Comparison of ENCODE assay signal across 14 cellular contexts in the genomic region with DNA sequence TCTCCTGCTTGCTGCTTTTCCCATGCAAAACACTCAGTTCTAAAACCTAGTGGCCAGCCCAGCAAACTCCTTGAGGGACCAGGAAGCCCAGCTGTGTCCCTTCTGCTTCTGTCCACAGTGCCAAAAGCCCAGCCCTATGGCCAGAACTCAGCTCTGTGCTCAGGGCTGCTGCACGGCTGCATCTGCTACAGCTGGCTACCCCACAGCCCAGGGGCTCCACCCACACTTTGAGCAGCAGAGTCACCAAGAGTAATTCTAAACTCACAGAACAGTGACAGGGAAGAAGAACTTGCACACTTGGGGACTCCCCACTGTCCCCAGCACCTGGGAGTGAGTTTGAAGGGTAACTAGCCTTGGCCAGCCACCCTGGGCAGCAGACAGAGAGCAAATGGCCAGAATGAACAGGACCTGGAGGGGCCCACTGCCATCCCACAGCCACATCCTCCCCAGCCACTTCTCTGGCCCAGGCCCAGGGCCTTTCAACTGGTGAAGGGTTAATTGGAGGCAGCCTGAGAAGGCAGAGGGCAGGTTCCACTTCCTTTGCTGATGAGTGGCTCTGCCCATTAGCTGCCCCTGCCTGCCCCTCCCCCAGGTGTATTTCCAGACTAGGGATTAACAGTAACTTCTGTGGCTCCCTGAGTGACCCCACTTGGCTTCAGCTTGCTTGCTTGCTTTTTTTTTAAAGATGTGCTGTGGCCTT. TPM values are rescaled to one million over a fixed set of nuclear protein-coding genes. Genes with fewer than 3 reads are reported as not detected.
DNase-seq lines count a peak whose midpoint lies in the region; ATAC-seq and TF ChIP-seq lines count a peak whose summit lies in the region.
"Had no signal": no experiment of that assay in that cellular context is flagged by ENCODE, and none has a peak within 500 bp of the region (broad histone marks: within the 10 kb centered on the region; RNA-seq: fewer than 3 reads in every experiment).

No MANE protein-coding gene starts in this region.

- peaks cover 27% of the 10 kb centered on the region for H3K4me1 ChIP-seq in mesenchymal stem cell (ENCODE audit: control insufficient read depth, insufficient read depth, low read depth, low read length)
- no peaks in the 10 kb centered on the region for H3K4me1 ChIP-seq in Caco-2
- peaks cover 19 to 32% of the 10 kb centered on the region in 2 donors for H3K4me1 ChIP-seq in ascending aorta
- H3K4me1 ChIP-seq in osteoblast (ENCODE audit: insufficient read depth, low read length): peaks cover 29% of the 10 kb centered on the region

- WGBS in mesenchymal stem cell: 0% methylated on average over 1 of the region's 1 CpG

- H3K4me3 Mint-ChIP-seq in Caco-2 (ENCODE audit: unreplicated experiment): no peak overlapping the region
- H3K4me3 Mint-ChIP-seq: activated naive CD4-positive, alpha-beta T cell treated with anti-CD3 and anti-CD28 coated beads for 36 hours had no signal

- H2AFZ ChIP-seq in mesenchymal stem cell (ENCODE audit: low read depth, low read length): no peak overlapping the region
- H2AFZ ChIP-seq in osteoblast (ENCODE audit: low read length): no peak overlapping the region
- H2AFZ ChIP-seq: GM23248 had no signal

- DNase-seq in AG10803 (ENCODE audit: low read depth) (peak; percentile 48), UCSD-AML1 (lab: John Stamatoyannopoulos, UW; ENCODE audit: unreplicated experiment) (peak; percentile 48), mesenchymal stem cell (peak; percentile 56), Caco-2 (no peak), ascending aorta (ENCODE audit: low spot score in 2 of 2) (no peak), osteoblast (ENCODE audit: insufficient read length, low spot score, missing footprints) (no peak)
- DNase-seq: activated naive CD4-positive, alpha-beta T cell treated with anti-CD3 and anti-CD28 coated beads for 36 hours; AML-193; effector CD4-positive, alpha-beta T cell; GM23248; NCI-H1436 treated with DMSO at 0.1 percent for 48 hours; PC-3 had no signal

- peak overlapping the region; percentile 19 for H3K9ac ChIP-seq in mesenchymal stem cell (ENCODE audit: low read length)
- H3K9ac ChIP-seq: GM23248 had no signal

- peak overlapping the region in 1 of 2 experiments; percentile 57 for H3K23ac ChIP-seq in mesenchymal stem cell (ENCODE audit: low read length in 2 of 2)

- peak overlapping the region; percentile 41 for H4K91ac ChIP-seq in mesenchymal stem cell (ENCODE audit: low read length)

- no peaks in the 10 kb centered on the region for H3K79me2 ChIP-seq in osteoblast (ENCODE audit: insufficient read depth, low read length)

- H3K27me3 Mint-ChIP-seq in Caco-2 (ENCODE audit: insufficient read depth, unreplicated experiment): no peaks in the 10 kb centered on the region

- H3K4me2 ChIP-seq in mesenchymal stem cell (ENCODE audit: low read length, poor library complexity, severe bottlenecking): no peak overlapping the region
- no peak overlapping the region for H3K4me2 ChIP-seq in osteoblast (ENCODE audit: insufficient read depth, low read length)

- peak overlapping the region in 1 of 2 experiments; percentile 56 for H3K4ac ChIP-seq in mesenchymal stem cell (ENCODE audit: low read depth in 1 of 2, low read length in 2 of 2)

- no peaks in the 10 kb centered on the region for H4K20me1 ChIP-seq in osteoblast (ENCODE audit: insufficient read depth, low read length)

- H3K18ac ChIP-seq in mesenchymal stem cell (ENCODE audit: low read depth in 1 of 2, low read length in 2 of 2): peak overlapping the region; percentile 24 to 64

- ATAC-seq in GM21786 (IDR thresholded peaks at IDR 0.05; ENCODE audit: unreplicated experiment) (peak; percentile 88), GM21515 (IDR thresholded peaks at IDR 0.05; ENCODE audit: unreplicated experiment) (no peak)
- ATAC-seq: PC-3 had no signal

- TF ChIP-seq CTCF in AG10803 (conservative IDR thresholded peaks at IDR 0.05; ENCODE audit: low read length) (no peak), Caco-2 (IDR thresholded peaks at IDR 0.05; ENCODE audit: insufficient read depth in 1 of 2, low read depth in 1 of 2, low read length in 1 of 2, severe bottlenecking in 1 of 2, unreplicated experiment in 1 of 2) (no peak), ascending aorta (IDR thresholded peaks at IDR 0.05) (no peak), osteoblast (IDR thresholded peaks at IDR 0.05; ENCODE audit: extremely low read depth, low read depth, low read length) (no peak)

- H3K36me3 ChIP-seq in mesenchymal stem cell (ENCODE audit: control insufficient read depth in 1 of 2, insufficient read depth in 2 of 2, low read depth in 1 of 2, low read length in 2 of 2) (peaks cover 46 to 76% of the 10 kb centered on the region in 2 experiments), Caco-2 (ENCODE audit: control insufficient read depth, insufficient read depth, low read length) (no peaks in the 10 kb centered on the region; the same call in 1 of the 2 replicates), ascending aorta (peaks cover 7 to 28% of the 10 kb centered on the region in 2 donors), osteoblast (ENCODE audit: insufficient read depth, low read length) (peaks cover 6% of the 10 kb centered on the region)

- no peak overlapping the region for H3K4me3 ChIP-seq in AG10803 (ENCODE audit: low read length)
- H3K4me3 ChIP-seq in mesenchymal stem cell (ENCODE audit: insufficient read depth in 1 of 2, low read depth in 1 of 2, low read length in 2 of 2): no peak overlapping the region
- no peak overlapping the region for H3K4me3 ChIP-seq in Caco-2 (ENCODE audit: low read depth, low read length)
- no peak overlapping the region for H3K4me3 ChIP-seq in ascending aorta
- H3K4me3 ChIP-seq in osteoblast (ENCODE audit: insufficient read depth, low read length): no peak overlapping the region
- H3K4me3 ChIP-seq: GM23248 had no signal

- peak overlapping the region; percentile 12 for H2BK15ac ChIP-seq in mesenchymal stem cell (ENCODE audit: low read depth, poor library complexity, severe bottlenecking)

- no peak overlapping the region for H2AK5ac ChIP-seq in mesenchymal stem cell (ENCODE audit: low read length, severe bottlenecking)

- POLR2A ChIA-PET in Caco-2 (lab: Charles Lee): interaction anchor here (0.6 kb wide), 1 partner anchor 98 kb away, joined by 4 read pairs; a partner anchor contains a TSS

- H2BK12ac ChIP-seq in mesenchymal stem cell (ENCODE audit: low read length in 2 of 2): peak overlapping the region; percentile 49 to 59

- peak overlapping the region; percentile 89 for H2BK120ac ChIP-seq in mesenchymal stem cell (ENCODE audit: low read depth, low read length)

- H3K27me3 ChIP-seq in mesenchymal stem cell (ENCODE audit: control insufficient read depth in 1 of 2, insufficient read depth in 1 of 2, low read length in 2 of 2) (no peaks in the 10 kb centered on the region), Caco-2 (replicated peaks; ENCODE audit: control insufficient read depth, insufficient read depth, low read length) (no peaks in the 10 kb centered on the region), ascending aorta (no peaks in the 10 kb centered on the region), osteoblast (ENCODE audit: insufficient read depth, low read length) (no peaks in the 10 kb centered on the region)

- intact Hi-C loops in Caco-2 (cut with micrococcal nuclease; ENCODE audit: unreplicated experiment) (no loop called here), ascending aorta (cut with DNase I) (no loop called here)

- H3K36me3 Mint-ChIP-seq in Caco-2 (ENCODE audit: insufficient read depth, unreplicated experiment): peaks cover 5% of the 10 kb centered on the region

- H3K27ac ChIP-seq in mesenchymal stem cell (ENCODE audit: low read length, poor library complexity, severe bottlenecking): no peak overlapping the region
- no peak overlapping the region for H3K27ac ChIP-seq in ascending aorta
- H3K27ac ChIP-seq in osteoblast (ENCODE audit: low read depth, low read length): no peak overlapping the region
- H3K27ac ChIP-seq: GM23248 had no signal

- no peak overlapping the region for H3K27ac Mint-ChIP-seq in Caco-2 (ENCODE audit: unreplicated experiment)

- peak overlapping the region; percentile 84 for H4K8ac ChIP-seq in mesenchymal stem cell (ENCODE audit: low read length)

- H2BK5ac ChIP-seq in mesenchymal stem cell (ENCODE audit: low read depth, low read length, poor library complexity, severe bottlenecking): no peak overlapping the region

- CTCF ChIA-PET in Caco-2 (lab: Charles Lee): interaction anchor here (1.4 kb wide), 1 partner anchor 28 kb away, joined by 8 read pairs; a partner anchor contains a TSS

- H3K9me3 Mint-ChIP-seq in Caco-2 (ENCODE audit: unreplicated experiment): no peaks in the 10 kb centered on the region
- H3K9me3 Mint-ChIP-seq: activated naive CD4-positive, alpha-beta T cell treated with anti-CD3 and anti-CD28 coated beads for 36 hours had no signal

- H3K9me3 ChIP-seq in mesenchymal stem cell (ENCODE audit: control insufficient read depth, low read length): no peaks in the 10 kb centered on the region
- H3K9me3 ChIP-seq in Caco-2: no peaks in the 10 kb centered on the region
- H3K9me3 ChIP-seq in ascending aorta: no peaks in the 10 kb centered on the region
- no peaks in the 10 kb centered on the region for H3K9me3 ChIP-seq in osteoblast (ENCODE audit: low read depth, low read length)

- peaks cover 8% of the 10 kb centered on the region for H3K4me1 Mint-ChIP-seq in Caco-2 (ENCODE audit: low read depth, unreplicated experiment)

- H3K14ac ChIP-seq in mesenchymal stem cell (ENCODE audit: low read length in 2 of 2): no peak overlapping the region

- H3K79me1 ChIP-seq in mesenchymal stem cell (replicated peaks; ENCODE audit: low read length, poor library complexity, severe bottlenecking): peaks cover 9% of the 10 kb centered on the region

- no TSS peak for BruUV-seq in Caco-2 (replicated peaks; lab: Mats Ljungman, UMichigan)

RNA-seq across cellular contexts. Expression of a gene that starts 28.1 kb away (rescaled TPM):
- polyA plus RNA-seq in mesenchymal stem cell (2013, experiment 1 of 2): 113 TPM
- 115 TPM for polyA plus RNA-seq in mesenchymal stem cell (2013, experiment 2 of 2)
- total RNA-seq in Caco-2 (2022) (40.9 and 44.4 TPM in 2 replicates), ascending aorta (216 TPM), osteoblast (107 and 126 TPM in 2 replicates)

Comparison
In these comparisons a context has a peak if more than half of its experiments do, and no peak if none do; other contexts are left out.
1. DNase-seq: peak in AG10803 (single experiment), UCSD-AML1 (single experiment) and mesenchymal stem cell (single experiment); none in Caco-2 (0 of 2), ascending aorta (0 of 2) and osteoblast (single experiment).